Comparison of ENCODE assay signal across 8 cellular contexts in the genomic region with DNA sequence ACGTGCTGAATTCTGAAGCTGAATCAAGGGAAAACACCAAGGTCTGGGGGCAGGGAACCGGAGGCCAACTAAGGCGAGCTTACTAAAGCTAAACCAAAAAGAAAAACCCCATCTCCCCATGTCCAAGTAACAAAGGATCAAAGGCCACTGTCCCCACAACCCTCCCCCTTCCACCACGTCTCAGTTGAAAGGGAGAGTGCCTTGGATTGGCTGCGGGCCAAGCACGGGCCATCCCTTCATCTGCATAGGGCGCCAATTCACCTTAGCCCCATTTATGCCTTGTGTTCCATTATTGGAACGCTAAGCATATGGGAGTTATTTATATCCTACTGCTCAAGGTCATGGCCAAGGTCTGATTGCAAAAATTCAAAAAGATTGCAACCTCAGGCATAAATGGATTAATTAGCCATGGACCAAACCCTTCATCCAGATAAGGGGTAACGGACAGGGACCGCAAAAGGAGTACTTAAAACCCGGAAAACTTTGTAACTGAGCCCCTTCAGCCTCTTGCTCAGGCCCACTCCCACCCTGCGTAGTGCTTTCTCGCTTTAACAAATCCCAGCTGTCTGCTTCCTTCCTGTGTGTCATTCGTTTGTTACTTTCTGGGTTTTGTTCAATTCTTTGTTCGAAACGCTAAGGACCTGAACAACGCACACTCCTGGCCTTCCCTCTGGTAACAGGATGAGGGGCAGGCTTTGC. TPM values are rescaled to one million over a fixed set of nuclear protein-coding genes. Genes with fewer than 3 reads are reported as not detected.
DNase-seq lines count a peak whose midpoint lies in the region; TF ChIP-seq lines count a peak whose summit lies in the region.

No MANE protein-coding gene starts in this region.

- peaks cover 9 to 19% (median 12%) of the 10 kb centered on the region in 3 donors for H3K27me3 Mint-ChIP-seq in immature natural killer cell (ENCODE audit: low read depth in 3 of 3)

- H3K27ac Mint-ChIP-seq in immature natural killer cell = peak overlapping the region; percentile 96 to 100 (median 100)

- peaks cover 46 to 50% of the 10 kb centered on the region in 2 donors for H3K4me1 Mint-ChIP-seq in immature natural killer cell

- peak overlapping the region; percentile 90 for H3K27ac ChIP-seq in BLaER1

- H3K9me3 Mint-ChIP-seq in immature natural killer cell = no peaks in the 10 kb centered on the region

- peak overlapping the region; percentile 85 for H3K9ac ChIP-seq in BLaER1

- H4K20me1 ChIP-seq in BLaER1 = peaks cover 26% of the 10 kb centered on the region

- peaks cover 0 to 4% (median 0%) of the 10 kb centered on the region in 3 donors for H3K36me3 Mint-ChIP-seq in immature natural killer cell

- H3K36me3 ChIP-seq in BLaER1 = peaks cover 13% of the 10 kb centered on the region; the same call in 1 of the 2 replicates

- peak overlapping the region; percentile 98 to 100 (median 99) for H3K4me3 Mint-ChIP-seq in immature natural killer cell

- H3K4me2 ChIP-seq in BLaER1 = peak overlapping the region; percentile 94

- peaks cover 70% of the 10 kb centered on the region for H3K4me1 ChIP-seq in BLaER1

- peak overlapping the region; percentile 93 for H3K4me3 ChIP-seq in BLaER1

- in situ Hi-C loops in GM13977 (cut with MboI; ENCODE audit: low pct_unique_long_range_greater_than_20kb, low sequenced_read_pairs, unreplicated experiment) = no loop called here

- TF ChIP-seq CTCF in GM13977 (IDR thresholded peaks at IDR 0.05; ENCODE audit: extremely low read depth, insufficient read depth, missing control alignments) = no peak

- H3K9me3 ChIP-seq in BLaER1 = no peaks in the 10 kb centered on the region

- DNase-seq in HCEC 1CT = peak; percentile 20
- peak; percentile 60 for DNase-seq in RKO (ENCODE audit: low spot score)
- peak; percentile 25 for DNase-seq in astrocyte of the hippocampus (ENCODE audit: low read depth, low spot score)
- peak in 2 of 3 donors; percentile 6 to 9 for DNase-seq in immature natural killer cell
- peak; percentile 65 for DNase-seq in stimulated activated CD4-positive, alpha-beta T cell treated with anti-CD3 and anti-CD28 coated beads, Interleukin-1b, Interleukin-23, amount 100 ng/mL, for 48 hours
- DNase-seq in GM13977 (ENCODE audit: low spot score) = no peak
- no peak for DNase-seq in GM03348 (ENCODE audit: low spot score)

- no peaks in the 10 kb centered on the region for H3K27me3 ChIP-seq in BLaER1

RNA-seq across cellular contexts. Expression of a gene that starts 0.8 kb away (rescaled TPM):
- polyA plus RNA-seq in immature natural killer cell = 100 to 1,000 TPM; 192 to 330 (median 205) TPM

RNA-seq across cellular contexts. Expression of a gene that starts 1.6 kb away (rescaled TPM):
- polyA plus RNA-seq in immature natural killer cell = not detected

RNA-seq across cellular contexts. Expression of a gene that starts 46.9 kb away (rescaled TPM):
- polyA plus RNA-seq in immature natural killer cell = 1 to 10 TPM; 2.0 to 7.5 (median 3.3) TPM

RNA-seq across cellular contexts. Expression of a gene that starts 50.8 kb away (rescaled TPM):
- polyA plus RNA-seq in immature natural killer cell = not detected

Comparison
In these comparisons a context has a peak if more than half of its experiments do, and no peak if none do; other contexts are left out.
1. DNase-seq: peak in HCEC 1CT (single experiment), RKO (single experiment), astrocyte of the hippocampus (single experiment), immature natural killer cell (2 of 3) and stimulated activated CD4-positive, alpha-beta T cell treated with anti-CD3 and anti-CD28 coated beads, Interleukin-1b, Interleukin-23, amount 100 ng/mL, for 48 hours (single experiment); none in GM13977 (single experiment) and GM03348 (single experiment).